In genomic region chr6:87139927-87140326, GRCh38 we compare ENCODE assay signal across 2 cellular contexts. TPM values are rescaled to one million over a fixed set of nuclear protein-coding genes. Genes with fewer than 3 reads are reported as not detected.
"Had no signal": no experiment of that assay in that cellular context is flagged by ENCODE, and none has a peak within 500 bp of the region (broad histone marks: within the 10 kb centered on the region; RNA-seq: fewer than 3 reads in every experiment).

No MANE protein-coding gene starts in this region.

RNA-seq across cellular contexts. Expression of gene CGA, which starts 45.0 kb away (rescaled TPM):
- total RNA-seq: LHCN-M2, MCF 10A had no signal
